In the genomic region with DNA sequence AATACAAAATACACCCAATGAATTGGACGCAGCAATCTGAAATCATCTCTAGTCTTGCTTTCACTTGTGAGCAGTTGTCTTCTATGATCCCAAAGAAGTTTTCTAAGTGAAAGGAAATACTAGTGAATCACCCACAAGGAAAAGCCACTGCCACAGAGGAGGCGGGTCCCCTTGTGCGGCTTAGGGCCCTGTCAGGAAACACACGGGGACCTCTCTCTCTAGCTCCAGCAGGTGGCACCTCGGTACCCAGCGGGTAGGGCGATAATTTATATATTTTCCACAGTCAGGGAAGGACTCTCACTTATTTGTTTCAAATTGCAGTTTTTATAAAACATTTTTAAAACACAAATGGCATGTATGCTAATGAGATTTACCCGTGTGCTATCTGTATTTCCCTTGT, we compare ENCODE assay signal across 1 cellular context.
TF ChIP-seq lines count a peak whose summit lies in the region.

No MANE protein-coding gene starts in this region.

TF ChIP-seq in WTC11, 78 proteins besides CTCF, POLR2A, EP300 and RAD21 (continued from another document):
- TF ChIP-seq MXD4 (CRISPR knock-in tag; IDR thresholded peaks at IDR 0.05; ENCODE audit: borderline replicate concordance): no peak
